ENCODE assay signal across 8 cellular contexts in the genomic region with DNA sequence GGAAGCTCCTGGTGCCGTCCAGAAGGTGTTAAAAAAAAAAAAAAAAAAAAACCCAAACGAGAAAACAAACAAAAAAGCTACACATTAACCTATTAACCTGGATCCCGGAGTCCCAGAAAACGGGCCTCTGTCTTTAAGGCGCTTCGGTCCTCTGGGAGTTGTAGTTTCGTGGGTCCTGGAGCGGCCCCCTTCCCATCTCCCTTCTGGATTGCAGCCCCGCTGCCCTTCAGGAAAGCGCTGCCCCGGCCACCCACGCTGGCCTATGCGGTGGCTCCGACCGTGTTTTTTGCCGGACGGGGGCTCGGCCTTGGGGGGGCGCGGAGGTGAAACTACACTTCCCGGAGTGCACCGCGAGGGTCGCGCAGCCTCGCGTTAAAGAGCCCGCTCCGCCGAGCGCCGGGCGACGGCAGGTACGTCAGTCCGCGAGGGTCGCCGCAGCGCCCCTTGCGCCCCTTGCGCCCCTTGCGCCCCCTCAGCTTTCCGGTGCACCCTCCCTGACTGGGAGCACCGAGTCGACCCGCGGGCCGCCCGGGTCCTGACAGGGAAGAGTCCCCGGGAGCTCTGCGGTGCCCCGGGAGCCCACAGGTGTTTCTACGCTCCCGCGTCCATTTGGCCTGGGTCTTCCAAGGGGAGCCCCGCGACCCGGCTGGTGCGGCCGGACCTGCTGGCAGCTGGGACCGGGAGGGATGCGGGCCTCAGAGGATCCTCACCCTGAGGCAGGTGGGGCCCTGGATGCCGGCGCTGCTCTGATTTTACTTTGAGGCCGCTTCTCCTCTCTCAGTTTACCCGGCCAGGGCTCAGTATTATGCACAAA. TPM values are rescaled to one million over a fixed set of nuclear protein-coding genes. Genes with fewer than 3 reads are reported as not detected.
DNase-seq lines count a peak whose midpoint lies in the region; ATAC-seq and TF ChIP-seq lines count a peak whose summit lies in the region.

A gene (plus strand): TSS at position 375 of the 814 bp plus-strand sequence. CDS start 8,596 bp downstream, outside the sequence.

- ATAC-seq in GM21619 (IDR thresholded peaks at IDR 0.05; ENCODE audit: unreplicated experiment), result peak; percentile 84

- H3K27ac ChIP-seq in SU-DHL-6 (ENCODE audit: low read depth, low read length) (peak within 1 kb of the TSS; percentile 82), left ventricle myocardium inferior (replicated peaks) (peak within 1 kb of the TSS; percentile 97), prostate gland (peak within 1 kb of the TSS; percentile 89 to 92)

- H4K20me1 ChIP-seq in SU-DHL-6 (ENCODE audit: low read depth, low read length), result no peaks in the 10 kb centered on the region

- DNase-seq in ELR (ENCODE audit: low read depth) (peak; percentile 78), adipocyte (ENCODE audit: low read depth) (peak; percentile 77), left ventricle myocardium inferior (peak; percentile 61), prostate gland (ENCODE audit: low spot score) (peak; percentile 43), ureter (ENCODE audit: low spot score) (no peak)
- DNase-seq in Jurkat, Clone E6-1 (ENCODE audit: low read depth, low spot score), result peak; percentile 54

- peaks cover 5% of the 10 kb centered on the region for H3K4me1 ChIP-seq in adipocyte (ENCODE audit: control insufficient read depth, insufficient read depth, low read length)
- peaks cover 24% of the 10 kb centered on the region for H3K4me1 ChIP-seq in left ventricle myocardium inferior
- peaks cover 3% of the 10 kb centered on the region for H3K4me1 ChIP-seq in prostate gland (replicated peaks)

- TF ChIP-seq CTCF in SU-DHL-6 (IDR thresholded peaks at IDR 0.05; ENCODE audit: insufficient read depth, low read length, poor library complexity, severe bottlenecking) (no peak), left ventricle myocardium inferior (IDR thresholded peaks at IDR 0.05; ENCODE audit: borderline replicate concordance) (no peak), prostate gland (IDR thresholded peaks at IDR 0.05) (peak in 2 of 4 experiments; percentile 25 to 27)

- no peaks in the 10 kb centered on the region for H3K79me2 ChIP-seq in SU-DHL-6 (ENCODE audit: insufficient read depth, low read length)

- WGBS in prostate gland, result under 1% methylated on average over 61 of the region's 67 CpGs

- no peaks in the 10 kb centered on the region for H3K9me3 ChIP-seq in SU-DHL-6 (ENCODE audit: insufficient read depth, low read length)
- no peaks in the 10 kb centered on the region for H3K9me3 ChIP-seq in adipocyte (ENCODE audit: control insufficient read depth, low read length)
- no peaks in the 10 kb centered on the region for H3K9me3 ChIP-seq in left ventricle myocardium inferior (replicated peaks)
- no peaks in the 10 kb centered on the region for H3K9me3 ChIP-seq in prostate gland

- peak within 1 kb of the TSS; percentile 69 for H3K4me3 ChIP-seq in Jurkat, Clone E6-1 (ENCODE audit: low read length)
- H3K4me3 ChIP-seq in SU-DHL-6 (ENCODE audit: insufficient read depth, low read length, poor library complexity, severe bottlenecking) (peak within 1 kb of the TSS; percentile 95), adipocyte (ENCODE audit: low read length) (peak within 1 kb of the TSS; percentile 96), left ventricle myocardium inferior (peak within 1 kb of the TSS; percentile 99), prostate gland (peak within 1 kb of the TSS; percentile 87 to 97)

- H3K9ac ChIP-seq in SU-DHL-6 (ENCODE audit: low read length) (peak within 1 kb of the TSS; percentile 90), adipocyte (ENCODE audit: low read length) (peak within 1 kb of the TSS; percentile 95)

- H3K9me2 ChIP-seq in SU-DHL-6 (replicated peaks; ENCODE audit: insufficient read depth, low read length), result no peaks in the 10 kb centered on the region

- no peak for TF ChIP-seq POLR2A in prostate gland (IDR thresholded peaks at IDR 0.05)

- peak within 1 kb of the TSS; percentile 99 for H3K4me2 ChIP-seq in SU-DHL-6 (ENCODE audit: low read depth, low read length, poor library complexity, severe bottlenecking)

- intact Hi-C loops in left ventricle myocardium inferior (cut with micrococcal nuclease) (no loop called here), prostate gland (cut with DNase I) (loop anchor here (5.0 kb wide), 1 partner anchor 72 kb away; no protein-coding TSS in a partner anchor)

- H3K36me3 ChIP-seq in SU-DHL-6 (ENCODE audit: low read length) (no peaks in the 10 kb centered on the region), adipocyte (ENCODE audit: control insufficient read depth, insufficient read depth, low read length, severe bottlenecking) (no peaks in the 10 kb centered on the region), left ventricle myocardium inferior (no peaks in the 10 kb centered on the region), prostate gland (no peaks in the 10 kb centered on the region)

- 0 out of 2 replicates have a peak, but pooled peaks cover 6% of the 10 kb centered on the region for H3F3A ChIP-seq in SU-DHL-6 (ENCODE audit: insufficient read depth)

- no peaks in the 10 kb centered on the region for H3K27me3 ChIP-seq in SU-DHL-6 (ENCODE audit: low read length)
- H3K27me3 ChIP-seq in adipocyte (replicated peaks; ENCODE audit: control insufficient read depth, insufficient read depth, low read length), result no peaks in the 10 kb centered on the region
- peaks cover 4% of the 10 kb centered on the region for H3K27me3 ChIP-seq in left ventricle myocardium inferior (ENCODE audit: low read depth)
- H3K27me3 ChIP-seq in prostate gland (replicated peaks; ENCODE audit: insufficient read depth), result no peaks in the 10 kb centered on the region

- H2AFZ ChIP-seq in SU-DHL-6 (ENCODE audit: low read depth, low read length, severe bottlenecking), result peak within 1 kb of the TSS; percentile 89

RNA-seq across cellular contexts. Expression of the gene that starts here (rescaled TPM):
- polyA plus RNA-seq in Jurkat, Clone E6-1 (2012; ENCODE audit: insufficient read depth, insufficient read length), result 8.7 TPM
- total RNA-seq in left ventricle myocardium inferior (7.4 TPM), prostate gland (10 to 100 TPM; 23.0 to 33.1 TPM), ureter (29.7 TPM)
